13 cellular contexts compared by ENCODE assay signal in the genomic region with DNA sequence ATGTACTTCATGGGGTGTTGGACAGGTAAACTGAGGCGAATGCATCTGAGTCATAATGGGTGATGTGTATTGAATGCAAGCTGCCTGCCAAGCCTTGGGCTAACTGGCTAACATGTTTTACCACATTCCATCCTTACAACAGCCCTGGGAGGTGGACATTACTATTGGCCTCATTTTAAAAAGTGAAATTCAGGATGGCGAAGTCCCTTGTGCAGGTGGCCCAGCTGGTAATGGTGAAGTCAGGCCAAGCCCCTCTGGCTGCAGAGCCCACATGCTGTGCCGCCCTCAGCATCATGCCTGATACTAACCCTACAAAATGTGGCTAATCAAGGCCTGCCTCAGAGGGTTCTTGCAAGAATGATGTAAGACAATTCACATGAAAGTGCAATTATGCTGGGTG. TPM values are rescaled to one million over a fixed set of nuclear protein-coding genes. Genes with fewer than 3 reads are reported as not detected.
DNase-seq lines count a peak whose midpoint lies in the region; FAIRE-seq and TF ChIP-seq lines count a peak whose summit lies in the region.
"Had no signal": no experiment of that assay in that cellular context is flagged by ENCODE, and none has a peak within 500 bp of the region (broad histone marks: within the 10 kb centered on the region; RNA-seq: fewer than 3 reads in every experiment).

No MANE protein-coding gene starts in this region.

- H3K4me3 ChIP-seq in bronchial epithelial cell (ENCODE audit: low read depth, low read length) (no peak overlapping the region), thyroid gland (replicated peaks in 1 of 3) (no peak overlapping the region), right atrium auricular region (no peak overlapping the region)

- H3K9me3 ChIP-seq in thyroid gland, result no peaks in the 10 kb centered on the region
- H3K9me3 ChIP-seq in right atrium auricular region, result no peaks in the 10 kb centered on the region

- no peak overlapping the region for H3K4me3 Mint-ChIP-seq in activated naive CD4-positive, alpha-beta T cell treated with anti-CD3 and anti-CD28 coated beads, Interleukin-2, amount 10 ng/mL, durations not matched to agents 7 days and 5 days

- no peak for FAIRE-seq in bronchial epithelial cell (lab: Jason Lieb, UNC)
- FAIRE-seq: TTC549 had no signal

- WGBS in thyroid gland, 2 donors, result 64 to 100% methylated on average over 1 to 3 of the region's 3 CpGs

- H3K27me3 ChIP-seq in bronchial epithelial cell (ENCODE audit: control insufficient read depth, insufficient read depth, low read length), result no peaks in the 10 kb centered on the region
- H3K27me3 ChIP-seq in thyroid gland, result no peaks in the 10 kb centered on the region
- H3K27me3 ChIP-seq in right atrium auricular region, result no peaks in the 10 kb centered on the region

- peak overlapping the region in 2 of 3 donors; percentile 41 to 47 for H3K27ac ChIP-seq in thyroid gland
- H3K27ac ChIP-seq in right atrium auricular region, result no peak overlapping the region

- no peak for TF ChIP-seq CTCF in bronchial epithelial cell (IDR thresholded peaks at IDR 0.05; ENCODE audit: insufficient read depth, low read length, severe bottlenecking)
- no peak for TF ChIP-seq CTCF in thyroid gland (IDR thresholded peaks at IDR 0.05)
- no peak for TF ChIP-seq CTCF in right atrium auricular region (IDR thresholded peaks at IDR 0.05)

- CTCF ChIA-PET in activated naive CD4-positive, alpha-beta T cell treated with anti-CD3 and anti-CD28 coated beads, Interleukin-2, amount 10 ng/mL, durations not matched to agents 7 days and 5 days (lab: Charles Lee), result no interaction called here

- no peak for TF ChIP-seq POLR2A in thyroid gland (IDR thresholded peaks at IDR 0.05)

- peaks cover 63% of the 10 kb centered on the region for H3K4me1 Mint-ChIP-seq in activated naive CD4-positive, alpha-beta T cell treated with anti-CD3 and anti-CD28 coated beads, Interleukin-2, amount 10 ng/mL, durations not matched to agents 7 days and 5 days

- intact Hi-C loops in thyroid gland (cut with DNase I), result no loop called here

- H3K27ac Mint-ChIP-seq in activated naive CD4-positive, alpha-beta T cell treated with anti-CD3 and anti-CD28 coated beads, Interleukin-2, amount 10 ng/mL, durations not matched to agents 7 days and 5 days, result peak overlapping the region; percentile 85

- H3K4me1 ChIP-seq in thyroid gland (peaks cover 8 to 27% of the 10 kb centered on the region in 2 donors), right atrium auricular region (peaks cover 0 to 4% of the 10 kb centered on the region in 2 donors)

- no peaks in the 10 kb centered on the region for H3K27me3 Mint-ChIP-seq in activated naive CD4-positive, alpha-beta T cell treated with anti-CD3 and anti-CD28 coated beads, Interleukin-2, amount 10 ng/mL, durations not matched to agents 7 days and 5 days

- H3K9me3 Mint-ChIP-seq in activated naive CD4-positive, alpha-beta T cell treated with anti-CD3 and anti-CD28 coated beads, Interleukin-2, amount 10 ng/mL, durations not matched to agents 7 days and 5 days, result no peaks in the 10 kb centered on the region

- no peaks in the 10 kb centered on the region for H3K36me3 Mint-ChIP-seq in activated naive CD4-positive, alpha-beta T cell treated with anti-CD3 and anti-CD28 coated beads, Interleukin-2, amount 10 ng/mL, durations not matched to agents 7 days and 5 days

- H3K36me3 ChIP-seq in bronchial epithelial cell (ENCODE audit: control insufficient read depth, insufficient read depth, low read length), result no peaks in the 10 kb centered on the region
- H3K36me3 ChIP-seq in thyroid gland, result no peaks in the 10 kb centered on the region
- no peaks in the 10 kb centered on the region for H3K36me3 ChIP-seq in right atrium auricular region

- DNase-seq in activated naive CD4-positive, alpha-beta T cell treated with anti-CD3 and anti-CD28 coated beads, Interleukin-2, amount 10 ng/mL, durations not matched to agents 7 days and 5 days, result no peak
- no peak for DNase-seq in activated naive CD4-positive, alpha-beta T cell (lab: John Stamatoyannopoulos, UW)
- DNase-seq in LHCN-M2 (ENCODE audit: low read depth), result peak; percentile 21
- peak; percentile 69 for DNase-seq in bronchial epithelial cell (ENCODE audit: low read depth)
- DNase-seq in thyroid gland, result peak; percentile 23 to 29
- no peak for DNase-seq in right atrium auricular region (ENCODE audit: low spot score)
- DNase-seq in COR-L47 (lab: John Stamatoyannopoulos, UW), result no peak
- no peak for DNase-seq in NCI-H1105 (lab: John Stamatoyannopoulos, UW)
- DNase-seq: activated effector memory CD4-positive, alpha-beta T cell treated with Interleukin-2 at 50 U/mL for 16 hours; AML-193; left cardiac atrium; stimulated activated CD4-positive, alpha-beta T cell treated with anti-CD3 and anti-CD28 coated beads, Interleukin-2, amount 100 ng/mL, for 24 hours had no signal

RNA-seq across cellular contexts. Expression of a gene that starts 60.0 kb away (rescaled TPM):
- total RNA-seq in LHCN-M2 (2014; rRNA removed) (28.6 and 36.0 TPM in 2 replicates), bronchial epithelial cell (65.6 and 104 TPM in 2 replicates), thyroid gland (100 to 1,000 TPM; 149 to 299 (median 213) TPM), right atrium auricular region (10 to 100 TPM; 31.1 to 37.9 TPM)
- polyA plus RNA-seq in LHCN-M2 (2012), result 15.4 TPM

Comparison
In these comparisons a context has a peak if more than half of its experiments do, and no peak if none do; other contexts are left out.
1. DNase-seq: peak in LHCN-M2 (single experiment), bronchial epithelial cell (single experiment) and thyroid gland (2 of 2); none in activated naive CD4-positive, alpha-beta T cell treated with anti-CD3 and anti-CD28 coated beads, Interleukin-2, amount 10 ng/mL, durations not matched to agents 7 days and 5 days (single experiment), activated naive CD4-positive, alpha-beta T cell (0 of 4), right atrium auricular region (single experiment), COR-L47 (single experiment) and NCI-H1105 (single experiment).
2. H3K27ac ChIP-seq: peak in thyroid gland (2 of 3); none in right atrium auricular region (0 of 2).